In genomic region chr21:14452031-14452778, GRCh38 we compare ENCODE assay signal across 20 cellular contexts.
DNase-seq lines count a peak whose midpoint lies in the region; ATAC-seq and TF ChIP-seq lines count a peak whose summit lies in the region.
"Had no signal": no experiment of that assay in that cellular context is flagged by ENCODE, and none has a peak within 500 bp of the region (broad histone marks: within the 10 kb centered on the region; RNA-seq: fewer than 3 reads in every experiment).

No MANE protein-coding gene starts in this region.

- no peak overlapping the region for H3K27ac ChIP-seq in esophagus squamous epithelium
- H3K27ac ChIP-seq: heart left ventricle, pancreas, tibial nerve had no signal

- no peaks in the 10 kb centered on the region for H3K4me1 ChIP-seq in esophagus squamous epithelium
- H3K4me1 ChIP-seq: heart left ventricle, pancreas, tibial nerve had no signal

- H3K27me3 Mint-ChIP-seq in T-helper 2 cell treated with Interferon-gamma antibody and Interleukin-4, amounts not matched to agents 5 μg/mL and 100 μg/mL, for 36 hours (ENCODE audit: low read depth), result no peaks in the 10 kb centered on the region
- no peaks in the 10 kb centered on the region for H3K27me3 Mint-ChIP-seq in activated CD4-positive, alpha-beta memory T cell treated with anti-CD3 and anti-CD28 coated beads, Interleukin-2, amount 10 ng/mL, durations not matched to agents 7 days and 5 days
- H3K27me3 Mint-ChIP-seq in MCF 10A (ENCODE audit: insufficient read depth, unreplicated experiment), result no peaks in the 10 kb centered on the region
- H3K27me3 Mint-ChIP-seq: effector memory CD8-positive, alpha-beta T cell had no signal

- no peak overlapping the region for H3K4me3 Mint-ChIP-seq in T-helper 2 cell treated with Interferon-gamma antibody and Interleukin-4, amounts not matched to agents 5 μg/mL and 100 μg/mL, for 36 hours
- no peak overlapping the region for H3K4me3 Mint-ChIP-seq in activated CD4-positive, alpha-beta memory T cell treated with anti-CD3 and anti-CD28 coated beads, Interleukin-2, amount 10 ng/mL, durations not matched to agents 7 days and 5 days
- no peak overlapping the region for H3K4me3 Mint-ChIP-seq in MCF 10A (ENCODE audit: unreplicated experiment)
- H3K4me3 Mint-ChIP-seq: effector memory CD8-positive, alpha-beta T cell had no signal

- no peak for TF ChIP-seq CTCF in esophagus squamous epithelium (IDR thresholded peaks at IDR 0.05)
- TF ChIP-seq CTCF in MCF 10A (IDR thresholded peaks at IDR 0.05; ENCODE audit: unreplicated experiment), result no peak

- H3K4me3 ChIP-seq in esophagus squamous epithelium, result no peak overlapping the region
- H3K4me3 ChIP-seq: heart left ventricle, lung, pancreas, tibial nerve had no signal

- no peak for TF ChIP-seq POLR2A in esophagus squamous epithelium (IDR thresholded peaks at IDR 0.05)

- H3K4me1 Mint-ChIP-seq in T-helper 2 cell treated with Interferon-gamma antibody and Interleukin-4, amounts not matched to agents 5 μg/mL and 100 μg/mL, for 36 hours (ENCODE audit: low read depth), result peaks cover 54% of the 10 kb centered on the region
- peaks cover 44% of the 10 kb centered on the region for H3K4me1 Mint-ChIP-seq in activated CD4-positive, alpha-beta memory T cell treated with anti-CD3 and anti-CD28 coated beads, Interleukin-2, amount 10 ng/mL, durations not matched to agents 7 days and 5 days
- H3K4me1 Mint-ChIP-seq in MCF 10A (ENCODE audit: insufficient read depth, unreplicated experiment), result no peaks in the 10 kb centered on the region

- no TSS peak for BruUV-seq in MCF 10A (replicated peaks; lab: Mats Ljungman, UMichigan)

- H3K27me3 ChIP-seq in esophagus squamous epithelium, result no peaks in the 10 kb centered on the region
- H3K27me3 ChIP-seq: heart left ventricle, pancreas, tibial nerve had no signal

- CTCF ChIA-PET in activated CD4-positive, alpha-beta memory T cell treated with anti-CD3 and anti-CD28 coated beads, Interleukin-2, amount 10 ng/mL, durations not matched to agents 7 days and 5 days (lab: Charles Lee), result interaction anchor here (0.9 to 3.9 kb wide), 4 partner anchors 9 to 285 kb away, joined by 3 to 23 read pairs (median 3); no protein-coding TSS in a partner anchor
- CTCF ChIA-PET in MCF 10A (lab: Yijun Ruan, JAX), result interaction anchor here (0.7 kb wide), 2 partner anchors 15 to 1069 kb away, joined by 3 read pairs; no protein-coding TSS in a partner anchor

- DNase-seq in T-helper 2 cell treated with Interferon-gamma antibody and Interleukin-4, amounts not matched to agents 5 μg/mL and 100 μg/mL, for 36 hours (ENCODE audit: low spot score), result no peak
- no peak for DNase-seq in T-helper 2 cell
- DNase-seq in CMK (ENCODE audit: low read depth), result peak; percentile 75
- no peak for DNase-seq in activated CD4-positive, alpha-beta memory T cell treated with anti-CD3 and anti-CD28 coated beads, Interleukin-2, amount 10 ng/mL, durations not matched to agents 7 days and 5 days
- DNase-seq in iris pigment epithelial cell (ENCODE audit: low read depth), result peak; percentile 9
- no peak for DNase-seq in esophagus squamous epithelium (lab: John Stamatoyannopoulos, UW)
- no peak for DNase-seq in MCF 10A (ENCODE audit: unreplicated experiment)
- DNase-seq: 8988T; activated CD4-positive, CD25-positive, alpha-beta regulatory T cell; central memory CD4-positive, alpha-beta T cell; effector memory CD8-positive, alpha-beta T cell; HCEC 1CT; heart left ventricle; NCI-H1105; NCI-H2081 treated with DMSO at 0.1 percent for 48 hours; NCI-H510A; pancreas had no signal

- ATAC-seq in HG03159 (IDR thresholded peaks at IDR 0.05; ENCODE audit: unreplicated experiment), result no peak
- ATAC-seq: effector memory CD8-positive, alpha-beta T cell; heart left ventricle had no signal

- H3K36me3 ChIP-seq in esophagus squamous epithelium, result no peaks in the 10 kb centered on the region
- H3K36me3 ChIP-seq: heart left ventricle, pancreas, tibial nerve had no signal

- POLR2A ChIA-PET in activated CD4-positive, alpha-beta memory T cell treated with anti-CD3 and anti-CD28 coated beads, Interleukin-2, amount 10 ng/mL, durations not matched to agents 7 days and 5 days (lab: Charles Lee), result interaction anchor here (0.8 to 4.5 kb wide), 10 partner anchors 10 to 285 kb away, joined by 3 to 46 read pairs (median 5); partner anchors contain the start of gene HSPA13
- POLR2A ChIA-PET in MCF 10A (lab: Yijun Ruan, JAX), result interaction anchor here (0.7 to 0.9 kb wide), 2 partner anchors 8 to 986 kb away, joined by 3 read pairs; no protein-coding TSS in a partner anchor

- no peaks in the 10 kb centered on the region for H3K9me3 ChIP-seq in esophagus squamous epithelium
- H3K9me3 ChIP-seq: heart left ventricle, pancreas, tibial nerve had no signal

- no peaks in the 10 kb centered on the region for H3K9me3 Mint-ChIP-seq in T-helper 2 cell treated with Interferon-gamma antibody and Interleukin-4, amounts not matched to agents 5 μg/mL and 100 μg/mL, for 36 hours
- no peaks in the 10 kb centered on the region for H3K9me3 Mint-ChIP-seq in activated CD4-positive, alpha-beta memory T cell treated with anti-CD3 and anti-CD28 coated beads, Interleukin-2, amount 10 ng/mL, durations not matched to agents 7 days and 5 days
- H3K9me3 Mint-ChIP-seq in MCF 10A (ENCODE audit: unreplicated experiment), result no peaks in the 10 kb centered on the region
- H3K9me3 Mint-ChIP-seq: effector memory CD8-positive, alpha-beta T cell had no signal

- 64 to 72% methylated on average over 9 of the region's 9 CpGs for WGBS in esophagus squamous epithelium, 2 donors

- H3K27ac Mint-ChIP-seq in T-helper 2 cell treated with Interferon-gamma antibody and Interleukin-4, amounts not matched to agents 5 μg/mL and 100 μg/mL, for 36 hours, result peak overlapping the region; percentile 4
- peak overlapping the region; percentile 43 for H3K27ac Mint-ChIP-seq in activated CD4-positive, alpha-beta memory T cell treated with anti-CD3 and anti-CD28 coated beads, Interleukin-2, amount 10 ng/mL, durations not matched to agents 7 days and 5 days
- H3K27ac Mint-ChIP-seq in MCF 10A (ENCODE audit: low read depth, unreplicated experiment), result no peak overlapping the region
- H3K27ac Mint-ChIP-seq: effector memory CD8-positive, alpha-beta T cell had no signal

- intact Hi-C loops in esophagus squamous epithelium (cut with DNase I) (no loop called here), MCF 10A (cut with micrococcal nuclease) (no loop called here)

- H3K36me3 Mint-ChIP-seq in T-helper 2 cell treated with Interferon-gamma antibody and Interleukin-4, amounts not matched to agents 5 μg/mL and 100 μg/mL, for 36 hours (ENCODE audit: low read depth), result peaks cover 2% of the 10 kb centered on the region
- H3K36me3 Mint-ChIP-seq in activated CD4-positive, alpha-beta memory T cell treated with anti-CD3 and anti-CD28 coated beads, Interleukin-2, amount 10 ng/mL, durations not matched to agents 7 days and 5 days (ENCODE audit: low read depth), result peaks cover 5% of the 10 kb centered on the region
- H3K36me3 Mint-ChIP-seq in MCF 10A (ENCODE audit: insufficient read depth, unreplicated experiment), result no peaks in the 10 kb centered on the region

Comparison
In these comparisons a context has a peak if more than half of its experiments do, and no peak if none do; other contexts are left out.
1. DNase-seq: peak in CMK (single experiment) and iris pigment epithelial cell (single experiment); none in T-helper 2 cell treated with Interferon-gamma antibody and Interleukin-4, amounts not matched to agents 5 μg/mL and 100 μg/mL, for 36 hours (single experiment), T-helper 2 cell (0 of 5), activated CD4-positive, alpha-beta memory T cell treated with anti-CD3 and anti-CD28 coated beads, Interleukin-2, amount 10 ng/mL, durations not matched to agents 7 days and 5 days (single experiment), esophagus squamous epithelium (single experiment) and MCF 10A (single experiment).